In genomic region chr7:142863891-142864685, GRCh38 we compare ENCODE assay signal across 18 cellular contexts. TPM values are rescaled to one million over a fixed set of nuclear protein-coding genes. Genes with fewer than 3 reads are reported as not detected.
"Had no signal": no experiment of that assay in that cellular context is flagged by ENCODE, and none has a peak within 500 bp of the region (broad histone marks: within the 10 kb centered on the region; RNA-seq: fewer than 3 reads in every experiment).

No MANE protein-coding gene starts in this region.

- ATAC-seq: activated naive CD4-positive, alpha-beta T cell treated with anti-CD3 and anti-CD28 coated beads, Interleukin-2, amount 50 U/mL, for 72 hours; heart left ventricle; left cardiac atrium; naive thymus-derived CD4-positive, alpha-beta T cell; WTC11 had no signal

- H3K4me1 ChIP-seq: ascending aorta, heart left ventricle had no signal

- DNase-seq: heart left ventricle; left cardiac atrium; mesenchymal stem cell; retina; sigmoid colon; stimulated activated CD4-positive, alpha-beta T cell treated with anti-CD3 and anti-CD28 coated beads, Interleukin-4, amount 100 ng/mL, for 1 hour; stimulated activated naive CD4-positive, alpha-beta T cell treated with Interleukin-2 at 50 U/mL for 16 hours; T1000 had no signal

- H3K4me3 ChIP-seq: ascending aorta, coronary artery, heart left ventricle, sigmoid colon had no signal

- H3K27me3 ChIP-seq: ascending aorta, sigmoid colon had no signal

- H3K36me3 ChIP-seq: heart left ventricle, sigmoid colon had no signal

- FAIRE-seq: islet of Langerhans had no signal

- H3K27ac ChIP-seq: ascending aorta, coronary artery, epithelial cell of prostate, heart left ventricle, sigmoid colon had no signal

- H3K9me3 ChIP-seq: ascending aorta, heart left ventricle, sigmoid colon had no signal

RNA-seq across cellular contexts. Expression of gene TRPV6, which starts 21.5 kb away (rescaled TPM):
- total RNA-seq: activated T-helper 1 cell treated with anti-CD3 and anti-CD28 coated beads, Interleukin-12 subunit alpha, Interleukin-12 subunit beta, Interleukin-2, Interleukin-4 antibody, amounts not matched to agents 30 ng/mL and 10 ng/mL and 1 ng/mL, durations not matched to agents 14 hours and 24 hours and 36 hours; ascending aorta; fibroblast of villous mesenchyme; posterior vena cava; sigmoid colon had no signal
- polyA plus RNA-seq: heart left ventricle; naive thymus-derived CD4-positive, alpha-beta T cell had no signal
